In the genomic region with DNA sequence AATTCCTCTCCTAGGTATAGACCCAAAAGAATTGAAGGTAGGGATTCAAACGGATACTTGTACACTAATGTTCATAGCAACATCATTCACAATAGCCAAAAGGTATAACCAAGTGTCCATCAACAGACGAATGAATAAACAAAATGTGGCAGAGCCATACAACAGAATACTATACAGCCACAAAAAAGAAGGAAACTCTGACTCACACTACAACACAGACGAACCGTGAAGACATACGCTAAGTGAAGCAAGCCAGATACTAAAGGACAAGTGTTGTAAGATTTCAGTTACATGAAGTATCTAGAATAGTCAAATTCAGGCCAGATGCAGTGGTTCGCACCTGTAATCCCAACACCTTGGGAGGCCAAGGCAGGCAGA, we compare ENCODE assay signal across 19 cellular contexts. TPM values are rescaled to one million over a fixed set of nuclear protein-coding genes. Genes with fewer than 3 reads are reported as not detected.
DNase-seq lines count a peak whose midpoint lies in the region; ATAC-seq and TF ChIP-seq lines count a peak whose summit lies in the region.
"Had no signal": no experiment of that assay in that cellular context is flagged by ENCODE, and none has a peak within 500 bp of the region (broad histone marks: within the 10 kb centered on the region; RNA-seq: fewer than 3 reads in every experiment).

No MANE protein-coding gene starts in this region.

- peaks cover 12% of the 10 kb centered on the region for H3K36me3 Mint-ChIP-seq in MCF 10A (ENCODE audit: insufficient read depth, unreplicated experiment)
- H3K36me3 Mint-ChIP-seq in activated T-helper 2 cell treated with anti-CD3 and anti-CD28 coated beads, Interferon-gamma antibody, Interleukin-2, Interleukin-4, amounts not matched to agents 10 μg/mL and 5 μg/mL and 100 μg/mL, durations not matched to agents 14 hours and 24 hours and 36 hours (ENCODE audit: low read depth): peaks cover 33% of the 10 kb centered on the region

- POLR2A ChIA-PET in MCF 10A (lab: Yijun Ruan, JAX): interaction anchor here (1.0 to 1.3 kb wide), 7 partner anchors 9 to 1076 kb away, joined by 3 to 20 read pairs (median 3); a partner anchor contains a TSS

- TF ChIP-seq EP300 in upper lobe of left lung (IDR thresholded peaks at IDR 0.05): no peak

- no peak for DNase-seq in MCF 10A (ENCODE audit: unreplicated experiment)
- DNase-seq in breast epithelium (ENCODE audit: low spot score in 2 of 2): no peak
- no peak for DNase-seq in activated T-helper 2 cell treated with anti-CD3 and anti-CD28 coated beads, Interferon-gamma antibody, Interleukin-2, Interleukin-4, amounts not matched to agents 10 μg/mL and 5 μg/mL and 100 μg/mL, durations not matched to agents 14 hours and 24 hours and 36 hours (ENCODE audit: low spot score)
- peak; percentile 6 for DNase-seq in glomerular visceral epithelial cell (ENCODE audit: extremely low spot score)
- DNase-seq in upper lobe of left lung: no peak
- no peak for DNase-seq in stimulated activated naive CD4-positive, alpha-beta T cell (lab: John Stamatoyannopoulos, UW)
- no peak for DNase-seq in MV-4-11 (lab: John Stamatoyannopoulos, UW)
- DNase-seq in right cardiac atrium: no peak
- DNase-seq: activated CD8-positive, alpha-beta memory T cell treated with anti-CD3 and anti-CD28 coated beads for 24 hours; CD4-positive, CD25-positive, alpha-beta regulatory T cell; central memory CD4-positive, alpha-beta T cell; NCI-H2081 treated with DMSO at 0.1 percent for 48 hours; NCI-H510A treated with DMSO at 0.1 percent for 48 hours had no signal

- no TSS peak for BruUV-seq in MCF 10A (replicated peaks; lab: Mats Ljungman, UMichigan)

- H3K9me3 Mint-ChIP-seq in MCF 10A (ENCODE audit: unreplicated experiment): no peaks in the 10 kb centered on the region
- no peaks in the 10 kb centered on the region for H3K9me3 Mint-ChIP-seq in activated T-helper 2 cell treated with anti-CD3 and anti-CD28 coated beads, Interferon-gamma antibody, Interleukin-2, Interleukin-4, amounts not matched to agents 10 μg/mL and 5 μg/mL and 100 μg/mL, durations not matched to agents 14 hours and 24 hours and 36 hours
- H3K9me3 Mint-ChIP-seq: CD4-positive, CD25-positive, alpha-beta regulatory T cell; type B pancreatic cell had no signal

- H3K36me3 ChIP-seq in breast epithelium: no peaks in the 10 kb centered on the region
- peaks cover 0 to 27% (median 16%) of the 10 kb centered on the region in 4 donors for H3K36me3 ChIP-seq in upper lobe of left lung

- peak overlapping the region; percentile 65 for H3K4me3 Mint-ChIP-seq in MCF 10A (ENCODE audit: unreplicated experiment)
- no peak overlapping the region for H3K4me3 Mint-ChIP-seq in activated T-helper 2 cell treated with anti-CD3 and anti-CD28 coated beads, Interferon-gamma antibody, Interleukin-2, Interleukin-4, amounts not matched to agents 10 μg/mL and 5 μg/mL and 100 μg/mL, durations not matched to agents 14 hours and 24 hours and 36 hours (ENCODE audit: low read depth)
- H3K4me3 Mint-ChIP-seq: CD4-positive, CD25-positive, alpha-beta regulatory T cell; type B pancreatic cell; WTC11 had no signal

- intact Hi-C loops in MCF 10A (cut with micrococcal nuclease): loop anchor here (1.0 to 5.0 kb wide), 3 partner anchors 19 to 166 kb away; a partner anchor contains a TSS
- intact Hi-C loops in breast epithelium (cut with DNase I; ENCODE audit: low total_unique reads): no loop called here
- intact Hi-C loops in activated T-helper 2 cell treated with anti-CD3 and anti-CD28 coated beads, Interferon-gamma antibody, Interleukin-2, Interleukin-4, amounts not matched to agents 10 μg/mL and 5 μg/mL and 100 μg/mL, durations not matched to agents 14 hours and 24 hours and 36 hours (cut with micrococcal nuclease): no loop called here
- intact Hi-C loops in right cardiac atrium (cut with DNase I): no loop called here

- ATAC-seq in upper lobe of left lung (ENCODE audit: low FRiP score in 2 of 2) (no peak), right cardiac atrium (no peak)
- ATAC-seq: HepG2, WTC11 had no signal

- TF ChIP-seq POLR2A in breast epithelium (IDR thresholded peaks at IDR 0.05): no peak
- TF ChIP-seq POLR2A in upper lobe of left lung (IDR thresholded peaks at IDR 0.05): no peak

- CTCF ChIA-PET in MCF 10A (lab: Yijun Ruan, JAX): no interaction called here

- no peaks in the 10 kb centered on the region for H3K27me3 Mint-ChIP-seq in MCF 10A (ENCODE audit: insufficient read depth, unreplicated experiment)
- H3K27me3 Mint-ChIP-seq in activated T-helper 2 cell treated with anti-CD3 and anti-CD28 coated beads, Interferon-gamma antibody, Interleukin-2, Interleukin-4, amounts not matched to agents 10 μg/mL and 5 μg/mL and 100 μg/mL, durations not matched to agents 14 hours and 24 hours and 36 hours (ENCODE audit: low read depth): no peaks in the 10 kb centered on the region
- H3K27me3 Mint-ChIP-seq: CD4-positive, CD25-positive, alpha-beta regulatory T cell; type B pancreatic cell had no signal

- H3K4me3 ChIP-seq in breast epithelium: no peak overlapping the region
- no peak overlapping the region for H3K4me3 ChIP-seq in upper lobe of left lung
- H3K4me3 ChIP-seq in right cardiac atrium (ENCODE audit: low read length): no peak overlapping the region
- H3K4me3 ChIP-seq: adrenal gland, MG63, mucosa of descending colon had no signal

- H3K27me3 ChIP-seq in breast epithelium (no peaks in the 10 kb centered on the region), upper lobe of left lung (no peaks in the 10 kb centered on the region), right cardiac atrium (ENCODE audit: control insufficient read depth, insufficient read depth) (no peaks in the 10 kb centered on the region)
- H3K27me3 ChIP-seq: adrenal gland, MG63 had no signal

- TF ChIP-seq CTCF in MCF 10A (IDR thresholded peaks at IDR 0.05; ENCODE audit: unreplicated experiment): no peak
- no peak for TF ChIP-seq CTCF in breast epithelium (IDR thresholded peaks at IDR 0.05)
- no peak for TF ChIP-seq CTCF in upper lobe of left lung (IDR thresholded peaks at IDR 0.05)

- H3K27ac Mint-ChIP-seq in MCF 10A (ENCODE audit: low read depth, unreplicated experiment): peak overlapping the region; percentile 85
- H3K27ac Mint-ChIP-seq in activated T-helper 2 cell treated with anti-CD3 and anti-CD28 coated beads, Interferon-gamma antibody, Interleukin-2, Interleukin-4, amounts not matched to agents 10 μg/mL and 5 μg/mL and 100 μg/mL, durations not matched to agents 14 hours and 24 hours and 36 hours: peak overlapping the region; percentile 18
- H3K27ac Mint-ChIP-seq: type B pancreatic cell had no signal

- H3K4me1 Mint-ChIP-seq in MCF 10A (ENCODE audit: insufficient read depth, unreplicated experiment): peaks cover 4% of the 10 kb centered on the region
- H3K4me1 Mint-ChIP-seq in activated T-helper 2 cell treated with anti-CD3 and anti-CD28 coated beads, Interferon-gamma antibody, Interleukin-2, Interleukin-4, amounts not matched to agents 10 μg/mL and 5 μg/mL and 100 μg/mL, durations not matched to agents 14 hours and 24 hours and 36 hours (ENCODE audit: low read depth): peaks cover 7% of the 10 kb centered on the region

- no peaks in the 10 kb centered on the region for H3K9me3 ChIP-seq in breast epithelium
- no peaks in the 10 kb centered on the region for H3K9me3 ChIP-seq in upper lobe of left lung
- H3K9me3 ChIP-seq in right cardiac atrium (ENCODE audit: control insufficient read depth, low read length): no peaks in the 10 kb centered on the region
- H3K9me3 ChIP-seq: adrenal gland, MG63, mucosa of descending colon had no signal

- no peak overlapping the region for H3K27ac ChIP-seq in breast epithelium
- peak overlapping the region; percentile 67 to 86 (median 77) for H3K27ac ChIP-seq in upper lobe of left lung
- H3K27ac ChIP-seq in right cardiac atrium (ENCODE audit: low read length): no peak overlapping the region

- WGBS in upper lobe of left lung, 2 donors: 76 to 82% methylated on average over 6 of the region's 6 CpGs
- WGBS in right cardiac atrium: 96% methylated on average over 6 of the region's 6 CpGs

- no peaks in the 10 kb centered on the region for H3K4me1 ChIP-seq in breast epithelium
- H3K4me1 ChIP-seq in upper lobe of left lung: peaks cover 21 to 26% (median 25%) of the 10 kb centered on the region in 4 donors
- peaks cover 14% of the 10 kb centered on the region for H3K4me1 ChIP-seq in right cardiac atrium (ENCODE audit: control insufficient read depth, insufficient read depth, low read length)

RNA-seq across cellular contexts. Expression of a gene that starts 19.2 kb away (rescaled TPM):
- total RNA-seq in MCF 10A (2022) (31.9 and 36.3 TPM in 2 replicates), breast epithelium (10 to 100 TPM; 27.4 to 32.0 (median 29.2) TPM), upper lobe of left lung (10 to 100 TPM; 27.7 to 63.9 (median 41.7) TPM), right cardiac atrium (10 to 100 TPM; 15.8 to 22.1 (median 20.6) TPM)
- 33.3 and 35.2 TPM in 2 replicates for total RNA-seq in activated T-helper 2 cell treated with anti-CD3 and anti-CD28 coated beads, Interferon-gamma antibody, Interleukin-2, Interleukin-4, amounts not matched to agents 10 μg/mL and 5 μg/mL and 100 μg/mL, durations not matched to agents 14 hours and 24 hours and 36 hours
- polyA plus RNA-seq in right cardiac atrium: 11.3 TPM

Comparison
In these comparisons a context has a peak if more than half of its experiments do, and no peak if none do; other contexts are left out.
1. H3K27ac ChIP-seq: peak in upper lobe of left lung (4 of 4); none in breast epithelium (0 of 2) and right cardiac atrium (single experiment).